In the genomic region with DNA sequence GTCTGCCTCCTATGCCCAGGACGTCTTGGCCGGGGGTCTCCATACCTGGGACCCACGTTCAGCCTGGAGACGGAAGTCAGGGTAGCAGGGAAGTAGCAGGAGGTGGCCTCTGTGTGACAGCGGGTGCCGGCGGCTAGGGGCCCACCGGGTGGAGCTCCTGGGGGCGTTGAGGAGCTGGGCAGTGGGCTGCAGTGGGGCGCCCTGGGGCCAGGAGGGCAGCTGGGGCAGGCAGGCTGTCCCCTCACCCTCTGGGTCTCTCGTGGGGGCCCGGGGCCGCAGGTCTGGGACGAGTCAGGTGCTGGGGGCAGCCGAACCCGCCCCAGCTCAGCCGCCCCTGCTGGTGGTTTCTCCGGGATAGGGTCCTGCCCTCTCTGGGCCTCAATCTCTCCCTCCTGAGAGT, we compare ENCODE assay signal across 25 cellular contexts. TPM values are rescaled to one million over a fixed set of nuclear protein-coding genes. Genes with fewer than 3 reads are reported as not detected.
"Had no signal": no experiment of that assay in that cellular context is flagged by ENCODE, and none has a peak within 500 bp of the region (broad histone marks: within the 10 kb centered on the region; RNA-seq: fewer than 3 reads in every experiment).

No MANE protein-coding gene starts in this region.

- H3K4me3 Mint-ChIP-seq: mesothelial cell of epicardium; naive B cell; natural killer cell; nephron progenitor cell; neural progenitor cell; stimulated activated naive CD8-positive, alpha-beta T cell treated with anti-CD3 and anti-CD28 coated beads, Interleukin-15, Interleukin-2, amounts not matched to agents 100 ng/mL and 50 ng/mL, for 24 hours had no signal

- DNase-seq: heart right ventricle; kidney; left colon; left lung; lower lobe of right lung; mesendoderm; naive B cell; natural killer cell; nephron progenitor cell; ovary; stimulated activated CD4-positive, alpha-beta T cell treated with anti-CD3 and anti-CD28 coated beads, Interleukin-12 subunit alpha, Interleukin-12 subunit beta, amount 100 ng/mL, for 4 hours; stimulated activated CD4-positive, alpha-beta T cell treated with anti-CD3 and anti-CD28 coated beads, Interleukin-15, amount 100 ng/mL, for 24 hours; stimulated activated CD4-positive, alpha-beta T cell treated with anti-CD3 and anti-CD28 coated beads, Interleukin-2, amount 100 ng/mL, for 24 hours; stimulated activated CD4-positive, alpha-beta T cell treated with anti-CD3 and anti-CD28 coated beads, Interleukin-4, amount 100 ng/mL, for 1 hour; stimulated activated naive CD4-positive, alpha-beta T cell; transverse colon had no signal

- H3K27ac Mint-ChIP-seq: mesothelial cell of epicardium; natural killer cell; nephron progenitor cell; neural progenitor cell; progenitor cell of endocrine pancreas; stimulated activated naive CD8-positive, alpha-beta T cell treated with anti-CD3 and anti-CD28 coated beads, Interleukin-15, Interleukin-2, amounts not matched to agents 100 ng/mL and 50 ng/mL, for 24 hours had no signal

- H2AFZ ChIP-seq: hepatocyte had no signal

- ATAC-seq: left colon, left lung, natural killer cell, sciatic nerve had no signal

- H3K27ac ChIP-seq: heart right ventricle, hepatocyte, left lung, lower lobe of right lung, neural progenitor cell, ovary, right atrium auricular region, transverse colon, upper lobe of left lung, vagina had no signal

- H3K4me1 ChIP-seq: heart right ventricle, left lung, lower lobe of right lung, right atrium auricular region, transverse colon, upper lobe of left lung had no signal

- H3K36me3 Mint-ChIP-seq: mesothelial cell of epicardium, natural killer cell, neural progenitor cell had no signal

- H3K4me2 ChIP-seq: hepatocyte, neural progenitor cell had no signal

- H3K27me3 Mint-ChIP-seq: stimulated activated naive CD8-positive, alpha-beta T cell treated with anti-CD3 and anti-CD28 coated beads, Interleukin-15, Interleukin-2, amounts not matched to agents 100 ng/mL and 50 ng/mL, for 24 hours had no signal

- H3K9me3 ChIP-seq: vagina had no signal

- H3K9me3 Mint-ChIP-seq: natural killer cell; stimulated activated naive CD8-positive, alpha-beta T cell treated with anti-CD3 and anti-CD28 coated beads, Interleukin-15, Interleukin-2, amounts not matched to agents 100 ng/mL and 50 ng/mL, for 24 hours had no signal

- H3K27me3 ChIP-seq: hepatocyte, ovary, right atrium auricular region, upper lobe of left lung, vagina had no signal

- H3K36me3 ChIP-seq: heart right ventricle, left lung, lower lobe of right lung, neural progenitor cell, ovary, right atrium auricular region, transverse colon, upper lobe of left lung, vagina had no signal

- FAIRE-seq: kidney had no signal

- H3K79me2 ChIP-seq: hepatocyte had no signal

- H3K4me3 ChIP-seq: heart right ventricle, hepatocyte, left lung, lower lobe of right lung, neural progenitor cell, ovary, right atrium auricular region, transverse colon, upper lobe of left lung, vagina had no signal

- H3K9ac ChIP-seq: neural progenitor cell had no signal

RNA-seq across cellular contexts. Expression of a gene that starts 49.0 kb away (rescaled TPM):
- total RNA-seq: progenitor cell of endocrine pancreas had no signal
